Comparison of ENCODE assay signal across 8 cellular contexts in the genomic region with DNA sequence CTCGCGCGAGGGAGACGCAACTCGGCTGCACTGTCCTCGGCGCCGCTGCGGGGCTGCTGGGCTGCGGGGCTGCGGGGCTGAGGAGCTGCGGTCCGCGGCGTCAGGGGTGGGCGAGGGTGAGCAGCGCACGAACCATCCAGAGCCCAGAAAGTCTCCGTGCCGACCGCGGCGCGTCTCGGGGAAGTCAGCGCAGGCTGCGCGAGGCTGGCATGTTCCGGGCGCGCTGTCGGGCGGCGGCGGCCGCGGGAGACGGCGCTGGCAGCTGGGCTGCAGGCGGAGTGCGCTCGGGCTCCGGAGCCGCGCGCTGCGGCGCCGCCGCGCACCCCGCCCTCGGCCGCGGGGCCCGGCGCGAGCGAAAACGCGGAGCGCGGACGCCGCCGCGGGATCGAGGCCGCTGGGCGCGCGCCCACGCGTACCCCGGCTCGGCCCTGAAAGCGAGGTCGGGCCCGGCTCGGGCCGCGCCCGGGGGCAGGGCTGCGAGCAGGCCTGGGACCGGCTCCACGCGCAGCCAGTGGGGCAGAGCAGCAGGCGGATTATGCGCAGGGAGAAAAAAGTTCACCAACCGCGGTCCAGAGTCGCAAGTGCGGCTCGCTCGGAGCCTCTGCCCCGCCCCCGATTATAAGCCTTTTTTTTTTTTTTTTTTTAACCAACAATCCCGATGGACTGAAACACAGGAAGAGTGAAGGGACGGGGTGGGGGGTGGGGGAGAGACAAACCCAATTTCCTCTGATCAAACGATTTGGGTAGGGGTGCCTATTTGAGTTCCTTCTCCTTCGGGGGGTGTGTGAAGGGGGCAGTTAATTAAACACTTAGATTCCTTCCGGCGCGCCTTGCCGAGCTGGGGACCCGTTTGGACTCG. TPM values are rescaled to one million over a fixed set of nuclear protein-coding genes. Genes with fewer than 3 reads are reported as not detected.
A peak's percentile ranks its signal among the peaks of the same experiment; 100 is the strongest.
DNase-seq lines count a peak whose midpoint lies in the region; ATAC-seq, FAIRE-seq and TF ChIP-seq lines count a peak whose summit lies in the region.

A gene (minus strand): TSS at position 282 of the 859 bp plus-strand sequence. CDS start 117,230 bp downstream, outside the sequence.

- CTCF ChIA-PET in activated CD4-positive, alpha-beta memory T cell treated with anti-CD3 and anti-CD28 coated beads, Interleukin-2, amount 10 ng/mL, durations not matched to agents 7 days and 5 days (lab: Charles Lee): no interaction called here

- peak; percentile 81 for ATAC-seq in GM21825 (IDR thresholded peaks at IDR 0.05; ENCODE audit: unreplicated experiment)
- peak; percentile 32 to 54 for ATAC-seq in naive thymus-derived CD8-positive, alpha-beta T cell

- DNase-seq in GM12891 (ENCODE audit: insufficient read length, low spot score) (peak; percentile 54), KBM-7 (peak; percentile 31), fibroblast of peridontal ligament (ENCODE audit: extremely low read depth) (peak; percentile 43), urothelium cell line (ENCODE audit: low spot score) (peak; percentile 75), NCI-H187 (lab: John Stamatoyannopoulos, UW) (no peak)
- peak; percentile 19 for DNase-seq in activated CD4-positive, alpha-beta memory T cell treated with anti-CD3 and anti-CD28 coated beads, Interleukin-2, amount 10 ng/mL, durations not matched to agents 7 days and 5 days
- peak in 1 of 10 donors; percentile 1 for DNase-seq in naive thymus-derived CD8-positive, alpha-beta T cell

- peaks cover 15% of the 10 kb centered on the region for H3K4me1 Mint-ChIP-seq in activated CD4-positive, alpha-beta memory T cell treated with anti-CD3 and anti-CD28 coated beads, Interleukin-2, amount 10 ng/mL, durations not matched to agents 7 days and 5 days
- H3K4me1 Mint-ChIP-seq in naive thymus-derived CD8-positive, alpha-beta T cell: peaks cover 3 to 20% (median 17%) of the 10 kb centered on the region in 4 donors

- in situ Hi-C loops in KBM-7 (cut with MboI; ENCODE audit: low pct_unique_long_range_greater_than_20kb, low sequenced_read_pairs): no loop called here

- peak; percentile 91 for FAIRE-seq in GM12891 (lab: Jason Lieb, UNC)
- peak; percentile 17 for FAIRE-seq in urothelium cell line (lab: Jason Lieb, UNC)

- no peak within 1 kb of the TSS for H3K27ac Mint-ChIP-seq in activated CD4-positive, alpha-beta memory T cell treated with anti-CD3 and anti-CD28 coated beads, Interleukin-2, amount 10 ng/mL, durations not matched to agents 7 days and 5 days
- H3K27ac Mint-ChIP-seq in naive thymus-derived CD8-positive, alpha-beta T cell: peak within 1 kb of the TSS in 1 of 10 donors; percentile 29

- no peak for TF ChIP-seq POLR2A in GM12891 (IDR thresholded peaks at IDR 0.05; ENCODE audit: low read depth, low read length)

- H3K36me3 Mint-ChIP-seq in activated CD4-positive, alpha-beta memory T cell treated with anti-CD3 and anti-CD28 coated beads, Interleukin-2, amount 10 ng/mL, durations not matched to agents 7 days and 5 days (ENCODE audit: low read depth): no peaks in the 10 kb centered on the region
- H3K36me3 Mint-ChIP-seq in naive thymus-derived CD8-positive, alpha-beta T cell: peaks cover 0 to 3% (median 0%) of the 10 kb centered on the region in 3 donors

- POLR2A ChIA-PET in activated CD4-positive, alpha-beta memory T cell treated with anti-CD3 and anti-CD28 coated beads, Interleukin-2, amount 10 ng/mL, durations not matched to agents 7 days and 5 days (lab: Charles Lee): no interaction called here
- POLR2A ChIA-PET in naive thymus-derived CD8-positive, alpha-beta T cell (lab: Charles Lee): no interaction called here

- H3K9me3 Mint-ChIP-seq in activated CD4-positive, alpha-beta memory T cell treated with anti-CD3 and anti-CD28 coated beads, Interleukin-2, amount 10 ng/mL, durations not matched to agents 7 days and 5 days: no peaks in the 10 kb centered on the region
- no peaks in the 10 kb centered on the region for H3K9me3 Mint-ChIP-seq in naive thymus-derived CD8-positive, alpha-beta T cell

- H3K27me3 Mint-ChIP-seq in activated CD4-positive, alpha-beta memory T cell treated with anti-CD3 and anti-CD28 coated beads, Interleukin-2, amount 10 ng/mL, durations not matched to agents 7 days and 5 days: peaks cover 58% of the 10 kb centered on the region
- peaks cover 29 to 70% (median 58%) of the 10 kb centered on the region in 5 donors for H3K27me3 Mint-ChIP-seq in naive thymus-derived CD8-positive, alpha-beta T cell

- peak within 1 kb of the TSS; percentile 47 for H3K4me3 Mint-ChIP-seq in activated CD4-positive, alpha-beta memory T cell treated with anti-CD3 and anti-CD28 coated beads, Interleukin-2, amount 10 ng/mL, durations not matched to agents 7 days and 5 days
- peak within 1 kb of the TSS; percentile 63 to 79 (median 74) for H3K4me3 Mint-ChIP-seq in naive thymus-derived CD8-positive, alpha-beta T cell

TF ChIP-seq in GM12891, 5 proteins besides CTCF, POLR2A, EP300 and RAD21:
- TF ChIP-seq POU2F2 (IDR thresholded peaks at IDR 0.05; ENCODE audit: low read depth, low read length): no peak
- no peak for TF ChIP-seq TAF1 (IDR thresholded peaks at IDR 0.05; ENCODE audit: low read depth, low read length)
- TF ChIP-seq SPI1 (IDR thresholded peaks at IDR 0.05; ENCODE audit: low read depth, low read length): no peak
- TF ChIP-seq PAX5 (IDR thresholded peaks at IDR 0.05; ENCODE audit: insufficient read depth, low read length, severe bottlenecking): no peak
- TF ChIP-seq POLR2AphosphoS5 (IDR thresholded peaks at IDR 0.05; ENCODE audit: low read depth, low read length): no peak

RNA-seq across cellular contexts. Expression of the gene that starts here (rescaled TPM):
- polyA plus RNA-seq in GM12891 (2012; ENCODE audit: low read depth, missing spikeins): 0.46 TPM
- total RNA-seq in activated CD4-positive, alpha-beta memory T cell treated with anti-CD3 and anti-CD28 coated beads, Interleukin-2, amount 10 ng/mL, durations not matched to agents 7 days and 5 days: under 1 TPM; 0.10 to 0.30 TPM
- 1 to 10 TPM; 1.7 to 2.4 TPM for total RNA-seq in naive thymus-derived CD8-positive, alpha-beta T cell
- polyA plus RNA-seq in naive thymus-derived CD8-positive, alpha-beta T cell: under 1 TPM in 1 of 3 donors, not detected in 2; 0.34 TPM

Comparison
In these comparisons a context has a peak if more than half of its experiments do, and no peak if none do; other contexts are left out.
1. Peak in DNase-seq in activated CD4-positive, alpha-beta memory T cell treated with anti-CD3 and anti-CD28 coated beads, Interleukin-2, amount 10 ng/mL, durations not matched to agents 7 days and 5 days; RNA of the gene not detected or under 1 TPM.
2. DNase-seq: peak in GM12891 (single experiment), KBM-7 (single experiment), fibroblast of peridontal ligament (single experiment) and urothelium cell line (single experiment); none in NCI-H187 (0 of 2).